16 cellular contexts compared by ENCODE assay signal in genomic region chr12:26803552-26803951, GRCh38. TPM values are rescaled to one million over a fixed set of nuclear protein-coding genes. Genes with fewer than 3 reads are reported as not detected.
DNase-seq lines count a peak whose midpoint lies in the region; ATAC-seq and TF ChIP-seq lines count a peak whose summit lies in the region.
"Had no signal": no experiment of that assay in that cellular context is flagged by ENCODE, and none has a peak within 500 bp of the region (broad histone marks: within the 10 kb centered on the region; RNA-seq: fewer than 3 reads in every experiment).

No MANE protein-coding gene starts in this region.

- no peaks in the 10 kb centered on the region for H3K9me3 Mint-ChIP-seq in endothelial cell (ENCODE audit: unreplicated experiment)
- H3K9me3 Mint-ChIP-seq: CD4-positive, alpha-beta memory T cell; memory B cell had no signal

- no peak overlapping the region for H3K4me3 Mint-ChIP-seq in endothelial cell (ENCODE audit: unreplicated experiment)
- H3K4me3 Mint-ChIP-seq: activated CD4-positive, alpha-beta T cell treated with anti-CD3 and anti-CD28 coated beads for 36 hours; CD4-positive, alpha-beta memory T cell; memory B cell had no signal

- H3K27ac Mint-ChIP-seq in endothelial cell (ENCODE audit: unreplicated experiment) = peak overlapping the region; percentile 61
- H3K27ac Mint-ChIP-seq: memory B cell had no signal

- no peaks in the 10 kb centered on the region for H3K9me2 ChIP-seq in OCI-LY1 (ENCODE audit: low read depth, low read length)

- H3K36me3 ChIP-seq in OCI-LY1 (ENCODE audit: insufficient read depth, low read length) (peaks cover 14% of the 10 kb centered on the region), mucosa of descending colon (ENCODE audit: low read depth) (no peaks in the 10 kb centered on the region)

- intact Hi-C loops in mucosa of descending colon (cut with DNase I, micrococcal nuclease) = no loop called here

- H3K4me2 ChIP-seq in OCI-LY1 (ENCODE audit: low read length) = no peak overlapping the region

- no peaks in the 10 kb centered on the region for H4K20me1 ChIP-seq in OCI-LY1 (ENCODE audit: insufficient read depth, low read length)

- H3K4me1 ChIP-seq in OCI-LY1 (ENCODE audit: insufficient read depth, low read length, severe bottlenecking) = peaks cover 43% of the 10 kb centered on the region
- H3K4me1 ChIP-seq in mucosa of descending colon (ENCODE audit: low read depth) = no peaks in the 10 kb centered on the region

- TF ChIP-seq CTCF in OCI-LY1 (IDR thresholded peaks at IDR 0.05; ENCODE audit: low read length) (no peak), endothelial cell (IDR thresholded peaks at IDR 0.05; ENCODE audit: unreplicated experiment) (no peak), mucosa of descending colon (IDR thresholded peaks at IDR 0.05) (no peak)

- DNase-seq in Daoy (ENCODE audit: low read depth) (peak; percentile 41), endothelial cell (ENCODE audit: low spot score) (no peak), mucosa of descending colon (no peak), Kasumi-1 (lab: John Stamatoyannopoulos, UW) (no peak)
- DNase-seq: activated CD4-positive, alpha-beta T cell treated with anti-CD3 and anti-CD28 coated beads for 36 hours; activated gamma-delta T cell treated with Interleukin-2 at 50 U/mL for 16 hours; CD4-positive, alpha-beta memory T cell; cortex of kidney; NCI-H2029; NK-92 treated with Interleukin-12 subunit alpha and Interleukin-12 subunit beta, amount 100 ng/mL, for 24 hours; retina had no signal

- H3K9me3 ChIP-seq in OCI-LY1 (ENCODE audit: low read length) (no peaks in the 10 kb centered on the region), mucosa of descending colon (no peaks in the 10 kb centered on the region)

- H3K79me2 ChIP-seq in OCI-LY1 (ENCODE audit: insufficient read depth, low read length) = peaks cover 39% of the 10 kb centered on the region

- ATAC-seq in mucosa of descending colon (peak; percentile 45), GM18498 (IDR thresholded peaks at IDR 0.05; ENCODE audit: unreplicated experiment) (no peak), GM19351 (IDR thresholded peaks at IDR 0.05; ENCODE audit: unreplicated experiment) (no peak), HG03139 (IDR thresholded peaks at IDR 0.05; ENCODE audit: unreplicated experiment) (no peak)

- H3K27ac ChIP-seq in OCI-LY1 (ENCODE audit: low read depth, low read length, poor library complexity, severe bottlenecking) = peak overlapping the region; percentile 43

- H3K4me3 ChIP-seq in OCI-LY1 (ENCODE audit: low read depth, low read length, poor library complexity, severe bottlenecking) (no peak overlapping the region), mucosa of descending colon (no peak overlapping the region)

- H3K9ac ChIP-seq in OCI-LY1 (ENCODE audit: low read length) = no peak overlapping the region

- no peak overlapping the region for H2AFZ ChIP-seq in OCI-LY1 (ENCODE audit: low read length)

- H3K27me3 Mint-ChIP-seq in endothelial cell (ENCODE audit: unreplicated experiment) = peaks cover 2% of the 10 kb centered on the region
- H3K27me3 Mint-ChIP-seq: activated CD4-positive, alpha-beta T cell treated with anti-CD3 and anti-CD28 coated beads for 36 hours; CD4-positive, alpha-beta memory T cell; memory B cell had no signal

- H3K36me3 Mint-ChIP-seq in endothelial cell (ENCODE audit: low read depth, unreplicated experiment) = no peaks in the 10 kb centered on the region

- H3F3A ChIP-seq in OCI-LY1 (ENCODE audit: insufficient read depth, low read length) = no peaks in the 10 kb centered on the region; the same call in 1 of the 2 replicates

- peaks cover 17% of the 10 kb centered on the region for H3K4me1 Mint-ChIP-seq in endothelial cell (ENCODE audit: unreplicated experiment)

- H3K27me3 ChIP-seq in OCI-LY1 (ENCODE audit: insufficient read depth, low read length) = no peaks in the 10 kb centered on the region

RNA-seq across cellular contexts. Expression of gene ITPR2, which starts 29.4 kb away (rescaled TPM):
- total RNA-seq in Daoy (2014; rRNA removed; shearing (Covaris generic)) = 19.2 and 30.4 TPM in 2 replicates
- 33.8 TPM for total RNA-seq in endothelial cell (ENCODE audit: unreplicated experiment)
- 10 to 100 TPM; 33.3 to 60.8 (median 54.0) TPM for total RNA-seq in mucosa of descending colon
